1 cellular context compared by ENCODE assay signal in the genomic region with DNA sequence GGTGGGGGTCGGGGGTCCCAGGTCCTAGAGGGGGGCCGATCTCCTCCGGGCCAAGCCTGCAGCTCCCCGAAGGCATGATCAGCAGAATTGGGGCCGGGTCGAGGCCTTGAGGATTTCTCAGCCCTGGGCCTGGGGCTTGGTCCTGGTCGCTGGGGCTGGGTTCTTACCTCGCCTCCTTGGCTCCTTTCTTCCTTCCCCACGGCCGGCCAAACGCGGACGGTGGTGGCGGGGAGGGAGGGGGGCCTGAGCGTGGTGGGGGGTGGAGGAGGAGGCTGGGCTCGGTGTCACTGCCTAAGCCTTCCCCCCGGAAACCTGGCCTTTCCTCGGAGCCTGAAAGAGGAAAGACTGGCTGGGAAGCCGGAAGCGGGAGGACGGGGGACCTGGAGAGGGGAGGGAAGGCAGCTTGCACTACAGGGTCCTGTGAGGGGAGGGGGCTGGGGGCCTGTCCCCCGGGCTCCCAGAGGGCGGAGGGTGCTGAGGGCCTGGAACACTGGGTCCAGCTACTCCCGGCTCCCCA.
A peak's percentile ranks its signal among the peaks of the same experiment; 100 is the strongest.
TF ChIP-seq lines count a peak whose summit lies in the region.

A gene with protein sequence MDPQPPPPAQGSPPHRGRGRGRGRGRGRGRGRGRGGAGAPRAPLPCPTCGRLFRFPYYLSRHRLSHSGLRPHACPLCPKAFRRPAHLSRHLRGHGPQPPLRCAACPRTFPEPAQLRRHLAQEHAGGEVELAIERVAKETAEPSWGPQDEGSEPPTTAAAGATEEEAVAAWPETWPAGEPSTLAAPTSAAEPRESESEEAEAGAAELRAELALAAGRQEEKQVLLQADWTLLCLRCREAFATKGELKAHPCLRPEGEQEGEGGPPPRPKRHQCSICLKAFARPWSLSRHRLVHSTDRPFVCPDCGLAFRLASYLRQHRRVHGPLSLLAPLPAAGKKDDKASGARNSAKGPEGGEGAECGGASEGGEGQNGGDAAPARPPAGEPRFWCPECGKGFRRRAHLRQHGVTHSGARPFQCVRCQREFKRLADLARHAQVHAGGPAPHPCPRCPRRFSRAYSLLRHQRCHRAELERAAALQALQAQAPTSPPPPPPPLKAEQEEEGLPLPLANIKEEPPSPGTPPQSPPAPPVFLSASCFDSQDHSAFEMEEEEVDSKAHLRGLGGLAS (minus strand): TSS at position 221 of the 517 bp plus-strand sequence. CDS start 1,209 bp downstream, outside the sequence.

TF ChIP-seq in K562, 482 proteins besides CTCF, POLR2A, EP300 and RAD21 (continued from another document):
- TF ChIP-seq, protein P1, sequence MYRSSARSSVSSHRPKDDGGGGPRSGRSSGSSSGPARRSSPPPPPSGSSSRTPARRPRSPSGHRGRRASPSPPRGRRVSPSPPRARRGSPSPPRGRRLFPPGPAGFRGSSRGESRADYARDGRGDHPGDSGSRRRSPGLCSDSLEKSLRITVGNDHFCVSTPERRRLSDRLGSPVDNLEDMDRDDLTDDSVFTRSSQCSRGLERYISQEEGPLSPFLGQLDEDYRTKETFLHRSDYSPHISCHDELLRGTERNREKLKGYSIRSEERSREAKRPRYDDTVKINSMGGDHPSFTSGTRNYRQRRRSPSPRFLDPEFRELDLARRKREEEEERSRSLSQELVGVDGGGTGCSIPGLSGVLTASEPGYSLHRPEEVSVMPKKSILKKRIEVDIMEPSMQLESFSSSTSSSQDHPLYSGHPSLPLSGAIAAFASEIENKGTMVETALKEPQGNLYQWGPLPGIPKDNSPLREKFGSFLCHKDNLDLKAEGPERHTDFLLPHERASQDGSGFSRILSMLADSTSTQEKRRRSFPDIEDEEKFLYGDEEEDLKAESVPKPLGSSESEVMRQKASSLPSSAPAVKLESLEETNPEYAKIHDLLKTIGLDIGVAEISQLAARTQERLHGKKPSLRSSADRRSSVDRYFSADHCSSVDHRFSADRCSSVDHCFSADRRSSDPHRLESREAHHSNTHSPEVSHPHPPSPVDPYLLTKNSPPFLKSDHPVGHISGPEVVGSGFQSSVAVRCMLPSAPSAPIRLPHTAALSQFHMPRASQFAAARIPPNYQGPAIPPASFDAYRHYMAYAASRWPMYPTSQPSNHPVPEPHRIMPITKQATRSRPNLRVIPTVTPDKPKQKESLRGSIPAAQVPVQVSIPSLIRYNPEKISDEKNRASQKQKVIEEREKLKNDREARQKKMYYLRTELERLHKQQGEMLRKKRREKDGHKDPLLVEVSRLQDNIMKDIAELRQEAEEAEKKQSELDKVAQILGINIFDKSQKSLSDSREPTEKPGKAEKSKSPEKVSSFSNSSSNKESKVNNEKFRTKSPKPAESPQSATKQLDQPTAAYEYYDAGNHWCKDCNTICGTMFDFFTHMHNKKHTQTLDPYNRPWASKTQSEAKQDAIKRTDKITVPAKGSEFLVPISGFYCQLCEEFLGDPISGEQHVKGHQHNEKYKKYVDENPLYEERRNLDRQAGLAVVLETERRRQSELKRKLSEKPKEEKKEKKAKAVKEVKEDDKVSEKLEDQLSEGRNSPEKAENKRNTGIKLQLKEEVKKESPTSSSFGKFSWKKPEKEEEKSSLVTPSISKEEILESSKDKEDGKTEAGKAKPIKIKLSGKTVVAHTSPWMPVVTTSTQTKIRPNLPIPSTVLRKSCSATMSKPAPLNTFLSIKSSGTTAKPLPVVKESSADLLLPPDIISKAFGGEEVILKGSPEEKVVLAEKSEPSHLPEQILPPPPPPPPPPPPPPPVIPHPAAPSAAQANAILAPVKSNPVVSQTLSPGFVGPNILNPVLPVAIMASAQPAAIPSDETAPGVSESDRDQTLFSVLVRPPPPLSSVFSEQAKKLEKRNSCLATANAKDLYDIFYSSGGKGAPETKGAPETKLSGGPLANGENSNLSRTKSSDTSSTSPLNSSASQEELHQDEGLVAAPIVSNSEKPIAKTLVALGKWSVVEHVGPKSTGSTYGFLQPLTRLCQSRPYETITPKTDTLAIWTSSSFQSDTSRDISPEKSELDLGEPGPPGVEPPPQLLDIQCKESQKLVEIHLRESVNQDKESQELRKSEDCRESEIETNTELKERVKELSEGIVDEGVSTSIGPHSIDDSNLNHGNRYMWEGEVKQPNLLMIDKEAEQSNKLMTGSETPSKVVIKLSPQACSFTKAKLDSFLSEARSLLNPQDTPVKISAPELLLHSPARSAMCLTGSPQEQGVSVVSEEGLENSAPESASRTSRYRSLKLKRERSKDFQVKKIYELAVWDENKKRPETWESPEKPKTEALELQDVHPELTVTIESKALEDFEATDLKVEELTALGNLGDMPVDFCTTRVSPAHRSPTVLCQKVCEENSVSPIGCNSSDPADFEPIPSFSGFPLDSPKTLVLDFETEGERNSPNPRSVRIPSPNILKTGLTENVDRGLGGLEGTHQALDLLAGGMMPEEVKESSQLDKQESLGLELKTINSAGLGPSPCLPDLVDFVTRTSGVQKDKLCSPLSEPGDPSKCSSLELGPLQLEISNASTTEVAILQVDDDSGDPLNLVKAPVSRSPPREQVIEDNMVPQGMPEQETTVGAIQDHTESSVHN (IDR thresholded peaks at IDR 0.05; ENCODE audit: borderline replicate concordance in 1 of 2, low read depth in 1 of 2), result no peak
- TF ChIP-seq EP400 (IDR thresholded peaks at IDR 0.05), result no peak; the same call in 1 of the 2 replicates
- peak; percentile 77 for TF ChIP-seq ZEB2 (IDR thresholded peaks at IDR 0.05)
- TF ChIP-seq, protein P2, sequence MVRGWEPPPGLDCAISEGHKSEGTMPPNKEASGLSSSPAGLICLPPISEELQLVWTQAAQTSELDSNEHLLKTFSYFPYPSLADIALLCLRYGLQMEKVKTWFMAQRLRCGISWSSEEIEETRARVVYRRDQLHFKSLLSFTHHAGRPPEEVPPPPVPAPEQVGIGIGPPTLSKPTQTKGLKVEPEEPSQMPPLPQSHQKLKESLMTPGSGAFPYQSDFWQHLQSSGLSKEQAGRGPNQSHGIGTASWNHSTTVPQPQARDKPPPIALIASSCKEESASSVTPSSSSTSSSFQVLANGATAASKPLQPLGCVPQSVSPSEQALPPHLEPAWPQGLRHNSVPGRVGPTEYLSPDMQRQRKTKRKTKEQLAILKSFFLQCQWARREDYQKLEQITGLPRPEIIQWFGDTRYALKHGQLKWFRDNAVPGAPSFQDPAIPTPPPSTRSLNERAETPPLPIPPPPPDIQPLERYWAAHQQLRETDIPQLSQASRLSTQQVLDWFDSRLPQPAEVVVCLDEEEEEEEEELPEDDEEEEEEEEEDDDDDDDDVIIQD (CRISPR knock-in tag; IDR thresholded peaks at IDR 0.05), result no peak
- peak; percentile 31; the same call in 1 of the 2 replicates for TF ChIP-seq CXXC5 (CRISPR knock-in tag; IDR thresholded peaks at IDR 0.05)
- TF ChIP-seq CC2D1A (IDR thresholded peaks at IDR 0.05), result no peak
- no peak for TF ChIP-seq NFE2 (IDR thresholded peaks at IDR 0.05; ENCODE audit: low read depth)
- no peak for TF ChIP-seq ZNF778 (CRISPR knock-in tag; IDR thresholded peaks at IDR 0.05)
- TF ChIP-seq ZNF174 (CRISPR knock-in tag; IDR thresholded peaks at IDR 0.05), result no peak
- TF ChIP-seq RB1 (IDR thresholded peaks at IDR 0.05; ENCODE audit: low read depth), result peak; percentile 74; the same call in 1 of the 2 replicates
- no peak for TF ChIP-seq LARP7 (IDR thresholded peaks at IDR 0.05)
- TF ChIP-seq CREBBP (IDR thresholded peaks at IDR 0.05; ENCODE audit: low read depth, low read length), result no peak
- TF ChIP-seq MAZ (CRISPR knock-in tag; conservative IDR thresholded peaks at IDR 0.05 in 1 of 2, IDR thresholded peaks at IDR 0.05 in 1 of 2), result peak; percentile 80 to 90
- TF ChIP-seq ETV6 (IDR thresholded peaks at IDR 0.05; ENCODE audit: borderline replicate concordance in 1 of 2, low read depth in 2 of 2, low read length in 1 of 2), result peak in 1 of 2 experiments; percentile 49; a peak in 1 of 4 replicates
- no peak for TF ChIP-seq ETV6 (CRISPR knock-in tag; IDR thresholded peaks at IDR 0.05; ENCODE audit: borderline replicate concordance)
- TF ChIP-seq KDM5B (IDR thresholded peaks at IDR 0.05; ENCODE audit: insufficient replicate concordance, low read depth, low read length), result peak; percentile 19
- peak; percentile 42; the same call in 1 of the 2 replicates for TF ChIP-seq POLR2AphosphoS5 (IDR thresholded peaks at IDR 0.05; ENCODE audit: control insufficient read depth, insufficient read depth, low read depth, low read length)
- TF ChIP-seq GATAD2A (IDR thresholded peaks at IDR 0.05), result no peak
- TF ChIP-seq PCBP2 (IDR thresholded peaks at IDR 0.05; ENCODE audit: low read depth, low read length, poor library complexity, severe bottlenecking), result no peak
- TF ChIP-seq, protein P3, sequence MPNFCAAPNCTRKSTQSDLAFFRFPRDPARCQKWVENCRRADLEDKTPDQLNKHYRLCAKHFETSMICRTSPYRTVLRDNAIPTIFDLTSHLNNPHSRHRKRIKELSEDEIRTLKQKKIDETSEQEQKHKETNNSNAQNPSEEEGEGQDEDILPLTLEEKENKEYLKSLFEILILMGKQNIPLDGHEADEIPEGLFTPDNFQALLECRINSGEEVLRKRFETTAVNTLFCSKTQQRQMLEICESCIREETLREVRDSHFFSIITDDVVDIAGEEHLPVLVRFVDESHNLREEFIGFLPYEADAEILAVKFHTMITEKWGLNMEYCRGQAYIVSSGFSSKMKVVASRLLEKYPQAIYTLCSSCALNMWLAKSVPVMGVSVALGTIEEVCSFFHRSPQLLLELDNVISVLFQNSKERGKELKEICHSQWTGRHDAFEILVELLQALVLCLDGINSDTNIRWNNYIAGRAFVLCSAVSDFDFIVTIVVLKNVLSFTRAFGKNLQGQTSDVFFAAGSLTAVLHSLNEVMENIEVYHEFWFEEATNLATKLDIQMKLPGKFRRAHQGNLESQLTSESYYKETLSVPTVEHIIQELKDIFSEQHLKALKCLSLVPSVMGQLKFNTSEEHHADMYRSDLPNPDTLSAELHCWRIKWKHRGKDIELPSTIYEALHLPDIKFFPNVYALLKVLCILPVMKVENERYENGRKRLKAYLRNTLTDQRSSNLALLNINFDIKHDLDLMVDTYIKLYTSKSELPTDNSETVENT (CRISPR knock-in tag; IDR thresholded peaks at IDR 0.05), result no peak
- TF ChIP-seq HDAC3 (IDR thresholded peaks at IDR 0.05; ENCODE audit: borderline replicate concordance, partially characterized antibody), result no peak
